17 cellular contexts compared by ENCODE assay signal in the genomic region with DNA sequence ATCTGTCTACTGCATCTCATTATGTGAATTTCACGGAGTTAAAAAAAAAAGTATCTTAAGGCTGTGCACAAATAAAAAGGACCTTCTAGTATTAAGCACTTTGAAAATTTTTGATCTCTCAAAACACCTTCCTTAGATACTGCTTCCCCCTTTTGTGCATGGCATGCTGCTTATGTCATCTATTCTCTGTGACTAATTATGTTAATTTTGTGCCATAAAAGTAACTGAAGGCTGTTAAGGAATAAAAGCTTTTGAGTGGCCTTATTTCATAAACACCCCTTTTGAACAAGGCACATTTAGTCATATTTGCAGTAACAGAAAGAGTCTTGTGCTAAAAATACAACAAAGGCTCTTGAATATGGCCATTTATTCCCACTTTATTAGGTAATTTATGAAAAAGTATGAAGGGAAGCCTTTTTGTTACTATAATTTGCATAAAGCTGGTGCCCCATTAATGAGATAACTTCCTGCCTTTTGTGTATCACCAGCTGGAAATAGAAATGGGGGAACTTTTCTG.
DNase-seq lines count a peak whose midpoint lies in the region.
"Had no signal": no experiment of that assay in that cellular context is flagged by ENCODE, and none has a peak within 500 bp of the region (broad histone marks: within the 10 kb centered on the region; RNA-seq: fewer than 3 reads in every experiment).

No MANE protein-coding gene starts in this region.

- H3K9ac ChIP-seq in iPS-20b (ENCODE audit: low read depth, low read length): peak overlapping the region; percentile 30; the same call in 1 of the 2 replicates

- peaks cover 22% of the 10 kb centered on the region; the same call in 1 of the 2 replicates for H3K4me1 ChIP-seq in iPS-20b (ENCODE audit: insufficient read depth, low read length)
- H3K4me1 ChIP-seq: heart left ventricle, suprapubic skin had no signal

- H3K9me3 ChIP-seq in iPS-20b (ENCODE audit: insufficient read depth, low read depth, low read length): no peaks in the 10 kb centered on the region
- H3K9me3 ChIP-seq: heart left ventricle, suprapubic skin had no signal

- no peaks in the 10 kb centered on the region for H3K36me3 ChIP-seq in iPS-20b (ENCODE audit: insufficient read depth, low read depth, low read length)
- H3K36me3 ChIP-seq: heart left ventricle, suprapubic skin had no signal

- no peak overlapping the region for H3K4me3 ChIP-seq in iPS-20b (ENCODE audit: low read length)
- H3K4me3 ChIP-seq: heart left ventricle, suprapubic skin had no signal

- no peaks in the 10 kb centered on the region for H3K27me3 ChIP-seq in iPS-20b (ENCODE audit: insufficient read depth, low read length)
- H3K27me3 ChIP-seq: heart left ventricle, suprapubic skin had no signal

- DNase-seq in COR-L47 (lab: John Stamatoyannopoulos, UW) (peak; percentile 70), M059J (ENCODE audit: low read depth) (peak; percentile 1), NCI-H774 (lab: John Stamatoyannopoulos, UW) (peak; percentile 82), NCI-H82 treated with DMSO at 0.1 percent for 48 hours (lab: John Stamatoyannopoulos, UW; ENCODE audit: unreplicated experiment) (no peak), NCI-H510A (lab: John Stamatoyannopoulos, UW) (no peak), occipital lobe (lab: John Stamatoyannopoulos, UW) (no peak)
- no peak for DNase-seq in stimulated activated CD8-positive, alpha-beta memory T cell treated with anti-CD3 and anti-CD28 coated beads, Interleukin-4, amount 100 ng/mL, for 48 hours
- DNase-seq: activated CD4-positive, alpha-beta T cell treated with anti-CD3 and anti-CD28 coated beads for 1 hour; activated CD8-positive, alpha-beta memory T cell treated with anti-CD3 and anti-CD28 coated beads, Interleukin-2, amount 50 U/mL, for 4 hours; activated gamma-delta T cell treated with Interleukin-2 at 50 U/mL for 16 hours; CD8-positive, alpha-beta T cell; heart left ventricle; kidney; SHP77; stimulated activated CD4-positive, alpha-beta T cell treated with anti-CD3 and anti-CD28 coated beads, Interleukin-4, amount 100 ng/mL, for 1 hour had no signal

- peak overlapping the region; percentile 31 for H3K27ac ChIP-seq in iPS-20b (ENCODE audit: low read length)
- H3K27ac ChIP-seq: heart left ventricle, suprapubic skin had no signal

Comparison
In these comparisons a context has a peak if more than half of its experiments do, and no peak if none do; other contexts are left out.
1. DNase-seq: peak in COR-L47 (single experiment), M059J (single experiment) and NCI-H774 (single experiment); none in NCI-H82 treated with DMSO at 0.1 percent for 48 hours (single experiment), stimulated activated CD8-positive, alpha-beta memory T cell treated with anti-CD3 and anti-CD28 coated beads, Interleukin-4, amount 100 ng/mL, for 48 hours (single experiment), NCI-H510A (single experiment) and occipital lobe (single experiment).